In genomic region chr3:23566499-23566898, GRCh38 we compare ENCODE assay signal across 24 cellular contexts.
A peak's percentile ranks its signal among the peaks of the same experiment; 100 is the strongest.
DNase-seq lines count a peak whose midpoint lies in the region; ATAC-seq and TF ChIP-seq lines count a peak whose summit lies in the region.
"Had no signal": no experiment of that assay in that cellular context is flagged by ENCODE, and none has a peak within 500 bp of the region (broad histone marks: within the 10 kb centered on the region; RNA-seq: fewer than 3 reads in every experiment).

No MANE protein-coding gene starts in this region.

- no peak overlapping the region for H3K27ac ChIP-seq in breast epithelium
- H3K27ac ChIP-seq: BLaER1, ovary, Peyer's patch had no signal

- H3K27me3 Mint-ChIP-seq in stimulated activated memory B cell treated with anti-CD40 and anti-IgM and Interleukin-4, amounts not matched to agents 10 μg/mL and 1 μg/mL and 100 μg/mL, for 72 hours: no peaks in the 10 kb centered on the region
- no peaks in the 10 kb centered on the region for H3K27me3 Mint-ChIP-seq in natural killer cell (ENCODE audit: low read depth in 2 of 2)
- H3K27me3 Mint-ChIP-seq: activated CD4-positive, alpha-beta memory T cell treated with anti-CD3 and anti-CD28 coated beads, Interleukin-2, amount 10 ng/mL, durations not matched to agents 7 days and 5 days; type B pancreatic cell had no signal

- no peaks in the 10 kb centered on the region for H3K9me3 Mint-ChIP-seq in stimulated activated memory B cell treated with anti-CD40 and anti-IgM and Interleukin-4, amounts not matched to agents 10 μg/mL and 1 μg/mL and 100 μg/mL, for 72 hours
- no peaks in the 10 kb centered on the region for H3K9me3 Mint-ChIP-seq in natural killer cell
- H3K9me3 Mint-ChIP-seq: activated CD4-positive, alpha-beta memory T cell treated with anti-CD3 and anti-CD28 coated beads, Interleukin-2, amount 10 ng/mL, durations not matched to agents 7 days and 5 days; central memory CD8-positive, alpha-beta T cell; immature natural killer cell; type B pancreatic cell had no signal

- DNase-seq in breast epithelium (ENCODE audit: low spot score in 2 of 2): no peak
- DNase-seq in natural killer cell: no peak
- DNase-seq: activated CD4-positive, alpha-beta memory T cell treated with anti-CD3 and anti-CD28 coated beads, Interleukin-2, amount 10 ng/mL, durations not matched to agents 7 days and 5 days; activated CD8-positive, alpha-beta memory T cell treated with anti-CD3 and anti-CD28 coated beads, Interleukin-2, amount 50 U/mL, for 4 hours; activated naive CD4-positive, alpha-beta T cell treated with Interleukin-2 at 50 U/mL for 16 hours; erythroblast; immature natural killer cell; KG1; left colon; NCI-H1417 treated with DMSO at 0.1 percent for 48 hours; NCI-H226; NCI-H69; nephron progenitor cell; ovary; Peyer's patch; stimulated activated naive CD4-positive, alpha-beta T cell had no signal

- peaks cover 29% of the 10 kb centered on the region for H3K4me1 Mint-ChIP-seq in stimulated activated memory B cell treated with anti-CD40 and anti-IgM and Interleukin-4, amounts not matched to agents 10 μg/mL and 1 μg/mL and 100 μg/mL, for 72 hours
- no peaks in the 10 kb centered on the region for H3K4me1 Mint-ChIP-seq in natural killer cell
- H3K4me1 Mint-ChIP-seq: activated CD4-positive, alpha-beta memory T cell treated with anti-CD3 and anti-CD28 coated beads, Interleukin-2, amount 10 ng/mL, durations not matched to agents 7 days and 5 days; central memory CD8-positive, alpha-beta T cell; immature natural killer cell had no signal

- H3K27me3 ChIP-seq in breast epithelium: no peaks in the 10 kb centered on the region
- H3K27me3 ChIP-seq: BLaER1, ovary, Peyer's patch had no signal

- H3K4me1 ChIP-seq in breast epithelium: no peaks in the 10 kb centered on the region
- H3K4me1 ChIP-seq: Peyer's patch had no signal

- intact Hi-C loops in breast epithelium (cut with DNase I; ENCODE audit: low total_unique reads) (no loop called here), natural killer cell (cut with micrococcal nuclease) (no loop called here)

- H3K27ac Mint-ChIP-seq in stimulated activated memory B cell treated with anti-CD40 and anti-IgM and Interleukin-4, amounts not matched to agents 10 μg/mL and 1 μg/mL and 100 μg/mL, for 72 hours: peak overlapping the region; percentile 52
- H3K27ac Mint-ChIP-seq in natural killer cell: no peak overlapping the region
- H3K27ac Mint-ChIP-seq: activated CD4-positive, alpha-beta memory T cell treated with anti-CD3 and anti-CD28 coated beads, Interleukin-2, amount 10 ng/mL, durations not matched to agents 7 days and 5 days; immature natural killer cell; nephron progenitor cell; type B pancreatic cell had no signal

- H3K36me3 Mint-ChIP-seq in stimulated activated memory B cell treated with anti-CD40 and anti-IgM and Interleukin-4, amounts not matched to agents 10 μg/mL and 1 μg/mL and 100 μg/mL, for 72 hours: peaks cover 36% of the 10 kb centered on the region
- no peaks in the 10 kb centered on the region for H3K36me3 Mint-ChIP-seq in natural killer cell
- H3K36me3 Mint-ChIP-seq: immature natural killer cell, type B pancreatic cell had no signal

- no peak for TF ChIP-seq POLR2A in breast epithelium (IDR thresholded peaks at IDR 0.05)

- no peak overlapping the region for H3K4me3 Mint-ChIP-seq in stimulated activated memory B cell treated with anti-CD40 and anti-IgM and Interleukin-4, amounts not matched to agents 10 μg/mL and 1 μg/mL and 100 μg/mL, for 72 hours
- no peak overlapping the region for H3K4me3 Mint-ChIP-seq in natural killer cell
- H3K4me3 Mint-ChIP-seq: activated CD4-positive, alpha-beta memory T cell treated with anti-CD3 and anti-CD28 coated beads, Interleukin-2, amount 10 ng/mL, durations not matched to agents 7 days and 5 days; central memory CD8-positive, alpha-beta T cell; immature natural killer cell; nephron progenitor cell; type B pancreatic cell had no signal

- no peak overlapping the region for H3K4me3 ChIP-seq in breast epithelium
- H3K4me3 ChIP-seq: BLaER1, ovary, Peyer's patch had no signal

- TF ChIP-seq CTCF in breast epithelium (IDR thresholded peaks at IDR 0.05): no peak
- no peak for TF ChIP-seq CTCF in natural killer cell (IDR thresholded peaks at IDR 0.05)

- ATAC-seq in GM18870 (IDR thresholded peaks at IDR 0.05; ENCODE audit: unreplicated experiment): peak; percentile 46
- ATAC-seq in HG02678 (IDR thresholded peaks at IDR 0.05; ENCODE audit: unreplicated experiment): peak; percentile 61
- peak; percentile 34 for ATAC-seq in HG03565 (IDR thresholded peaks at IDR 0.05; ENCODE audit: unreplicated experiment)
- ATAC-seq in stimulated activated memory B cell treated with anti-CD40 and anti-IgM and Interleukin-4, amounts not matched to agents 10 μg/mL and 1 μg/mL and 100 μg/mL, for 72 hours: no peak
- ATAC-seq in GM18909 (IDR thresholded peaks at IDR 0.05; ENCODE audit: poor library complexity, unreplicated experiment): no peak
- no peak for ATAC-seq in natural killer cell
- ATAC-seq: left colon had no signal

- no peaks in the 10 kb centered on the region for H3K9me3 ChIP-seq in breast epithelium
- H3K9me3 ChIP-seq: ovary, Peyer's patch had no signal

- H3K36me3 ChIP-seq in breast epithelium: no peaks in the 10 kb centered on the region
- H3K36me3 ChIP-seq: BLaER1, ovary, Peyer's patch had no signal

Comparison
In these comparisons a context has a peak if more than half of its experiments do, and no peak if none do; other contexts are left out.
1. ATAC-seq: peak in GM18870 (single experiment), HG02678 (single experiment) and HG03565 (single experiment); none in stimulated activated memory B cell treated with anti-CD40 and anti-IgM and Interleukin-4, amounts not matched to agents 10 μg/mL and 1 μg/mL and 100 μg/mL, for 72 hours (single experiment), GM18909 (single experiment) and natural killer cell (0 of 3).